Comparison of ENCODE assay signal across 8 cellular contexts in genomic region chr1:45954401-45954847, GRCh38.
DNase-seq lines count a peak whose midpoint lies in the region; ATAC-seq and TF ChIP-seq lines count a peak whose summit lies in the region.

No MANE protein-coding gene starts in this region.

- peaks cover 3% of the 10 kb centered on the region for H3K9me3 Mint-ChIP-seq in Calu3 (ENCODE audit: low read depth, unreplicated experiment)
- H3K9me3 Mint-ChIP-seq in nephron progenitor cell, result no peaks in the 10 kb centered on the region
- no peaks in the 10 kb centered on the region for H3K9me3 Mint-ChIP-seq in activated T-cell treated with anti-CD3 and anti-CD28 coated beads, Interleukin-2, amount 50 U/mL, for 72 hours

- H3K4me1 ChIP-seq in PC-3 (ENCODE audit: insufficient read depth, low read length) (peaks cover 8% of the 10 kb centered on the region), fibroblast of lung (ENCODE audit: control insufficient read depth, extremely low read depth, insufficient read depth, low read length) (peaks cover 14% of the 10 kb centered on the region)

- H3K4me3 ChIP-seq in PC-3 (ENCODE audit: low read length) (no peak overlapping the region), fibroblast of lung (replicated peaks in 1 of 4; ENCODE audit: control extremely low read depth in 1 of 4, insufficient read depth in 1 of 4, low read depth in 3 of 4, low read length in 4 of 4) (peak overlapping the region in 1 of 4 experiments; percentile 2)

- H3K27ac ChIP-seq in PC-3 (ENCODE audit: low read length) (no peak overlapping the region), fibroblast of lung (ENCODE audit: insufficient read depth, low read length) (peak overlapping the region; percentile 53)

- no peaks in the 10 kb centered on the region for H3K27me3 ChIP-seq in PC-3 (ENCODE audit: low read length)
- H3K27me3 ChIP-seq in fibroblast of lung (ENCODE audit: control insufficient read depth, insufficient read depth, low read length), result no peaks in the 10 kb centered on the region

- no peak overlapping the region for H2AFZ ChIP-seq in PC-3 (ENCODE audit: low read length)
- H2AFZ ChIP-seq in fibroblast of lung (ENCODE audit: low read length), result no peak overlapping the region

- CTCF ChIA-PET in Calu3 (lab: Charles Lee), result interaction anchor here (0.8 to 1.4 kb wide), 3 partner anchors 11 to 25 kb away, joined by 3 to 5 read pairs (median 4); no protein-coding TSS in a partner anchor
- CTCF ChIA-PET in PC-3 (lab: Charles Lee), result no interaction called here

- H3K9ac ChIP-seq in PC-3 (ENCODE audit: low read length) (no peak overlapping the region), fibroblast of lung (ENCODE audit: insufficient read depth, low read length) (no peak overlapping the region)

- no peak for TF ChIP-seq CTCF in Calu3 (IDR thresholded peaks at IDR 0.05; ENCODE audit: unreplicated experiment)
- TF ChIP-seq CTCF in PC-3 (conservative IDR thresholded peaks at IDR 0.05; ENCODE audit: low read depth, low read length), result no peak
- TF ChIP-seq CTCF in fibroblast of lung (conservative IDR thresholded peaks at IDR 0.05 in 1 of 2, IDR thresholded peaks at IDR 0.05 in 1 of 2; ENCODE audit: low read depth in 1 of 2, low read length in 2 of 2), result no peak
- no peak for TF ChIP-seq CTCF in nephron progenitor cell (IDR thresholded peaks at IDR 0.05)

- H3K4me2 ChIP-seq in PC-3 (ENCODE audit: low read length) (no peak overlapping the region), fibroblast of lung (ENCODE audit: extremely low read depth, insufficient read depth, low read length) (peak overlapping the region; percentile 80)

- ATAC-seq in PC-3 (peak; percentile 76), HG03159 (IDR thresholded peaks at IDR 0.05; ENCODE audit: unreplicated experiment) (no peak)
- no peak for ATAC-seq in activated T-cell treated with anti-CD3 and anti-CD28 coated beads, Interleukin-2, amount 50 U/mL, for 72 hours (replicated peaks in 1 of 2)

- H4K20me1 ChIP-seq in PC-3 (ENCODE audit: low read length) (no peaks in the 10 kb centered on the region), fibroblast of lung (ENCODE audit: control insufficient read depth, extremely low read depth, insufficient read depth, low read length) (no peaks in the 10 kb centered on the region)

- no peaks in the 10 kb centered on the region for H3K9me3 ChIP-seq in PC-3 (ENCODE audit: low read length)
- no peaks in the 10 kb centered on the region for H3K9me3 ChIP-seq in fibroblast of lung (ENCODE audit: control insufficient read depth, insufficient read depth, low read depth, low read length)

- no peaks in the 10 kb centered on the region for H3K36me3 ChIP-seq in PC-3 (ENCODE audit: low read depth, low read length)
- H3K36me3 ChIP-seq in fibroblast of lung (ENCODE audit: control insufficient read depth, insufficient read depth, low read length), result no peaks in the 10 kb centered on the region

- DNase-seq in Calu3, result peak; percentile 44
- DNase-seq in PC-3, result peak; percentile 25
- DNase-seq in fibroblast of lung (ENCODE audit: low read depth in 2 of 2), result peak; percentile 58 to 88
- no peak for DNase-seq in nephron progenitor cell
- no peak for DNase-seq in activated T-cell treated with anti-CD3 and anti-CD28 coated beads, Interleukin-2, amount 50 U/mL, for 72 hours
- DNase-seq in stimulated activated CD4-positive, alpha-beta T cell treated with anti-CD3 and anti-CD28 coated beads, Interleukin-4, amount 100 ng/mL, for 1 hour, result no peak
- DNase-seq in C1 segment of cervical spinal cord (lab: John Stamatoyannopoulos, UW), result no peak

- H3K79me2 ChIP-seq in PC-3 (ENCODE audit: low read length), result no peaks in the 10 kb centered on the region
- no peaks in the 10 kb centered on the region for H3K79me2 ChIP-seq in fibroblast of lung (ENCODE audit: control insufficient read depth, insufficient read depth, low read length)

- peak overlapping the region; percentile 0 for H3K4me3 Mint-ChIP-seq in Calu3 (ENCODE audit: low read depth, unreplicated experiment)
- peak overlapping the region; percentile 10 for H3K4me3 Mint-ChIP-seq in nephron progenitor cell
- no peak overlapping the region for H3K4me3 Mint-ChIP-seq in activated T-cell treated with anti-CD3 and anti-CD28 coated beads, Interleukin-2, amount 50 U/mL, for 72 hours

- POLR2A ChIA-PET in PC-3 (lab: Charles Lee; ENCODE audit: unreplicated experiment), result no interaction called here

- H3K27me3 Mint-ChIP-seq in Calu3 (ENCODE audit: unreplicated experiment) (no peaks in the 10 kb centered on the region), nephron progenitor cell (ENCODE audit: low read depth, poor library complexity) (peaks cover 2% of the 10 kb centered on the region)
- H3K27me3 Mint-ChIP-seq in activated T-cell treated with anti-CD3 and anti-CD28 coated beads, Interleukin-2, amount 50 U/mL, for 72 hours (ENCODE audit: low read depth), result no peaks in the 10 kb centered on the region

- no peaks in the 10 kb centered on the region for H3K36me3 Mint-ChIP-seq in Calu3 (ENCODE audit: insufficient read depth, unreplicated experiment)
- H3K36me3 Mint-ChIP-seq in nephron progenitor cell (ENCODE audit: low read depth), result peaks cover 5% of the 10 kb centered on the region
- no peaks in the 10 kb centered on the region for H3K36me3 Mint-ChIP-seq in activated T-cell treated with anti-CD3 and anti-CD28 coated beads, Interleukin-2, amount 50 U/mL, for 72 hours (ENCODE audit: insufficient read depth in 2 of 2)

- H3K9me2 ChIP-seq in PC-3 (replicated peaks; ENCODE audit: low read length), result no peaks in the 10 kb centered on the region

- peak overlapping the region; percentile 39 for H3K27ac Mint-ChIP-seq in Calu3 (ENCODE audit: unreplicated experiment)
- H3K27ac Mint-ChIP-seq in nephron progenitor cell, result peak overlapping the region; percentile 55
- H3K27ac Mint-ChIP-seq in activated T-cell treated with anti-CD3 and anti-CD28 coated beads, Interleukin-2, amount 50 U/mL, for 72 hours, result no peak overlapping the region

- intact Hi-C loops in Calu3 (cut with micrococcal nuclease; ENCODE audit: unreplicated experiment) (no loop called here), PC-3 (cut with micrococcal nuclease) (no loop called here)

- no peaks in the 10 kb centered on the region for H3F3A ChIP-seq in PC-3 (ENCODE audit: low read length, unreplicated experiment)

- BruUV-seq in Calu3 (replicated peaks; lab: Mats Ljungman, UMichigan) (no TSS peak), PC-3 (replicated peaks; lab: Mats Ljungman, UMichigan) (no TSS peak)

- H3K4me1 Mint-ChIP-seq in Calu3 (ENCODE audit: low read depth, unreplicated experiment) (peaks cover 43% of the 10 kb centered on the region), nephron progenitor cell (peaks cover 36% of the 10 kb centered on the region)
- no peaks in the 10 kb centered on the region for H3K4me1 Mint-ChIP-seq in activated T-cell treated with anti-CD3 and anti-CD28 coated beads, Interleukin-2, amount 50 U/mL, for 72 hours (ENCODE audit: low read depth)

Comparison
In these comparisons a context has a peak if more than half of its experiments do, and no peak if none do; other contexts are left out.
1. DNase-seq: peak in Calu3 (single experiment), PC-3 (single experiment) and fibroblast of lung (2 of 2); none in nephron progenitor cell (single experiment), activated T-cell treated with anti-CD3 and anti-CD28 coated beads, Interleukin-2, amount 50 U/mL, for 72 hours (0 of 2), stimulated activated CD4-positive, alpha-beta T cell treated with anti-CD3 and anti-CD28 coated beads, Interleukin-4, amount 100 ng/mL, for 1 hour (single experiment) and C1 segment of cervical spinal cord (0 of 14).
2. H3K4me3 Mint-ChIP-seq: peak in Calu3 (single experiment) and nephron progenitor cell (single experiment); none in activated T-cell treated with anti-CD3 and anti-CD28 coated beads, Interleukin-2, amount 50 U/mL, for 72 hours (0 of 2).